In genomic region chr6:131914967-131915751, GRCh38 we compare ENCODE assay signal across 8 cellular contexts. TPM values are rescaled to one million over a fixed set of nuclear protein-coding genes. Genes with fewer than 3 reads are reported as not detected.
DNase-seq lines count a peak whose midpoint lies in the region; ATAC-seq, FAIRE-seq and TF ChIP-seq lines count a peak whose summit lies in the region.

No MANE protein-coding gene starts in this region.

- H3K27ac Mint-ChIP-seq in activated T-cell treated with anti-CD3 and anti-CD28 coated beads, Interleukin-2, amount 50 U/mL, for 24 hours = no peak overlapping the region
- H3K27ac Mint-ChIP-seq in neural crest cell (ENCODE audit: unreplicated experiment) = no peak overlapping the region

- H3K4me1 Mint-ChIP-seq in activated T-cell treated with anti-CD3 and anti-CD28 coated beads, Interleukin-2, amount 50 U/mL, for 24 hours (ENCODE audit: low read depth) = peaks cover 22% of the 10 kb centered on the region
- H3K4me1 Mint-ChIP-seq in neural crest cell = peaks cover 8% of the 10 kb centered on the region

- peaks cover 84% of the 10 kb centered on the region for H3K27me3 Mint-ChIP-seq in activated T-cell treated with anti-CD3 and anti-CD28 coated beads, Interleukin-2, amount 50 U/mL, for 24 hours
- H3K27me3 Mint-ChIP-seq in neural crest cell (ENCODE audit: low read depth) = peaks cover 11% of the 10 kb centered on the region

- ATAC-seq in HG03378 (IDR thresholded peaks at IDR 0.05; ENCODE audit: unreplicated experiment) (peak; percentile 80), thoracic aorta (ENCODE audit: insufficient number of reproducible peaks, low FRiP score, low read depth) (peak; percentile 65)

- no peak overlapping the region for H3K4me3 Mint-ChIP-seq in activated T-cell treated with anti-CD3 and anti-CD28 coated beads, Interleukin-2, amount 50 U/mL, for 24 hours
- H3K4me3 Mint-ChIP-seq in neural crest cell = no peak overlapping the region

- H3K36me3 Mint-ChIP-seq in activated T-cell treated with anti-CD3 and anti-CD28 coated beads, Interleukin-2, amount 50 U/mL, for 24 hours (ENCODE audit: low read depth) = no peaks in the 10 kb centered on the region
- H3K36me3 Mint-ChIP-seq in neural crest cell (ENCODE audit: low read depth) = peaks cover 3% of the 10 kb centered on the region

- no peaks in the 10 kb centered on the region for H3K36me3 ChIP-seq in thoracic aorta

- H3K4me1 ChIP-seq in thoracic aorta (ENCODE audit: control insufficient read depth in 1 of 2, low read depth in 2 of 2) = no peaks in the 10 kb centered on the region

- TF ChIP-seq CTCF in fibroblast of mammary gland (conservative IDR thresholded peaks at IDR 0.05; ENCODE audit: control insufficient read depth, insufficient read depth, low read depth, low read length) = peak; percentile 95
- peak; percentile 86 for TF ChIP-seq CTCF in neural crest cell (conservative IDR thresholded peaks at IDR 0.05)
- TF ChIP-seq CTCF in thoracic aorta (IDR thresholded peaks at IDR 0.05) = peak; percentile 83

- peak; percentile 97 for FAIRE-seq in GM19239 (lab: Jason Lieb, UNC)

- no peaks in the 10 kb centered on the region for H3K9me3 Mint-ChIP-seq in activated T-cell treated with anti-CD3 and anti-CD28 coated beads, Interleukin-2, amount 50 U/mL, for 24 hours
- peaks cover 4% of the 10 kb centered on the region for H3K9me3 Mint-ChIP-seq in neural crest cell

- no peak overlapping the region for H3K27ac ChIP-seq in thoracic aorta

- no peaks in the 10 kb centered on the region for H3K9me3 ChIP-seq in thoracic aorta

- H3K27me3 ChIP-seq in thoracic aorta (replicated peaks; ENCODE audit: insufficient read depth) = no peaks in the 10 kb centered on the region

- H3K4me3 ChIP-seq in fibroblast of mammary gland (ENCODE audit: control insufficient read depth, low read depth, low read length) = no peak overlapping the region
- H3K4me3 ChIP-seq in thoracic aorta = no peak overlapping the region

- DNase-seq in COLO668 (lab: John Stamatoyannopoulos, UW; ENCODE audit: unreplicated experiment) = peak; percentile 43
- peak; percentile 21 for DNase-seq in GM19239 (ENCODE audit: insufficient read length, low spot score)
- peak; percentile 65 for DNase-seq in NOMO-1 treated with DMSO at 0.1 percent for 48 hours (lab: John Stamatoyannopoulos, UW; ENCODE audit: unreplicated experiment)
- DNase-seq in activated T-cell treated with anti-CD3 and anti-CD28 coated beads, Interleukin-2, amount 50 U/mL, for 24 hours = peak; percentile 42
- peak; percentile 84 for DNase-seq in fibroblast of mammary gland (ENCODE audit: low read depth)
- DNase-seq in neural crest cell (ENCODE audit: low read depth, low spot score) = peak; percentile 66
- peak; percentile 27 for DNase-seq in thoracic aorta (ENCODE audit: low spot score)

RNA-seq across cellular contexts. Expression of gene CCN2, which starts 36.0 kb away (rescaled TPM):
- total RNA-seq in neural crest cell (20.3 and 24.2 TPM in 2 replicates), thoracic aorta (1,000 to 10,000 TPM in 1 of 2 donors, 100 to 1,000 TPM in 1; 821 to 1,207 TPM)

Comparison
In these comparisons a context has a peak if more than half of its experiments do, and no peak if none do; other contexts are left out.
1. DNase-seq: peak in every context shown above with its lines; median percentile 84 in fibroblast of mammary gland; 66 in neural crest cell; 65 in NOMO-1 treated with DMSO at 0.1 percent for 48 hours; 43 in COLO668; 42 in activated T-cell treated with anti-CD3 and anti-CD28 coated beads, Interleukin-2, amount 50 U/mL, for 24 hours; 27 in thoracic aorta; 21 in GM19239.
2. RNA of gene CCN2, which starts 36.0 kb away (total RNA-seq): 821 to 1,207 TPM in thoracic aorta; 20.3 to 24.2 TPM in neural crest cell; every median in the first group is over 10 times any median in the second.
3. Peak in every context shown above with its lines, with median percentiles within 50 percentile points of each other: CTCF ChIP-seq.